In the genomic region with DNA sequence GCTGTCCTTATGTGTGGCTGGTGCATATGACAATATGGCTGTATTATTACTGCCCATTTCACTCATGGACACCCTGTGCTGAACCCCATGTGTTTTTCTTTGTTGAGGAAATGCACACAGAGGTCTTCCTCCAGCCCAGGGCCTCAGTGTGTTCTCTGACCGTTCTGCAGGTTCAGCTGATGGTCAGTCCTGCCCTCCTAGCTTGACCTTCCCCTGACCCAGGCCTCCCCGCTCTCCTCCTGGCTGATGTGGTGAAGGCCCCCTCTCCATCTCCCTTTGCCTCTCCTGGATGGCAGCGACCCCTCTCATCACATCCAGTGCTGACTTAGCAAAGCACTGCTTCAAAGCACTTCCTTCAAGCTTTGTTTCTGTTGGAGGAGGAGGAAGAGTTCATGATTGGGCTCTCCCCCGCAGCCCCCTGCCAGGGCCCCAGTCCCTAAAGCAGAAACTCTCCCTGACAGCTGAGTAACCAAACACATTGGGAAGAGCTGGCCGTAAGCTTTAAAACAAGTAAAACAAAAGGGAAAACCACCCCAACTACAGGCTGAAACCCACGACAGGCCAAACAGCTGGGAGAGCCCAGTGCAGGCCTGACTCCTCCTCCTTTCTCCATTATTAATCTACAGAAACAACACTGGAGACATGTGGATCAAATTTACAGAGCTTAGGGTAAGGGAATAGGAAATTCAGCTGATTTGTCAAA, we compare ENCODE assay signal across 14 cellular contexts.
DNase-seq lines count a peak whose midpoint lies in the region; ATAC-seq and TF ChIP-seq lines count a peak whose summit lies in the region.
"Had no signal": no experiment of that assay in that cellular context is flagged by ENCODE, and none has a peak within 500 bp of the region (broad histone marks: within the 10 kb centered on the region; RNA-seq: fewer than 3 reads in every experiment).

No MANE protein-coding gene starts in this region.

- H3K27ac ChIP-seq in mammary epithelial cell (ENCODE audit: insufficient read depth, low read depth, low read length): no peak overlapping the region
- no peak overlapping the region for H3K27ac ChIP-seq in mesendoderm (ENCODE audit: low read depth, low read length)
- no peak overlapping the region for H3K27ac ChIP-seq in naive thymus-derived CD4-positive, alpha-beta T cell (ENCODE audit: low read depth, low read length)
- H3K27ac ChIP-seq: WERI-Rb-1 had no signal

- peak overlapping the region; percentile 47 for H3K56ac ChIP-seq in mesendoderm (ENCODE audit: low read length)

- CTCF ChIA-PET in MCF 10A (lab: Yijun Ruan, JAX): interaction anchor here (0.6 to 1.1 kb wide), 4 partner anchors 39 to 210 kb away, joined by 3 read pairs; no protein-coding TSS in a partner anchor
- CTCF ChIA-PET in mammary epithelial cell (lab: Charles Lee; ENCODE audit: low non-redundant PET): interaction anchor here (0.6 kb wide), 1 partner anchor 457 kb away, joined by 5 read pairs; no protein-coding TSS in a partner anchor
- CTCF ChIA-PET in naive thymus-derived CD4-positive, alpha-beta T cell (lab: Charles Lee): interaction anchor here (0.7 kb wide), 1 partner anchor 32 kb away, joined by 3 read pairs; no protein-coding TSS in a partner anchor

- no peaks in the 10 kb centered on the region for H3K79me1 ChIP-seq in mesendoderm (ENCODE audit: low read length)

- H3K9ac ChIP-seq in mammary epithelial cell (ENCODE audit: insufficient read depth, low read length) (no peak overlapping the region), mesendoderm (ENCODE audit: low read length) (no peak overlapping the region)

- H3K4me3 Mint-ChIP-seq in MCF 10A (ENCODE audit: unreplicated experiment): no peak overlapping the region
- no peak overlapping the region for H3K4me3 Mint-ChIP-seq in activated T-helper 1 cell treated with anti-CD3 and anti-CD28 coated beads, Interleukin-12 subunit alpha, Interleukin-12 subunit beta, Interleukin-2, Interleukin-4 antibody, amounts not matched to agents 30 ng/mL and 10 ng/mL and 1 ng/mL, durations not matched to agents 14 hours and 24 hours and 36 hours
- H3K4me3 Mint-ChIP-seq in naive thymus-derived CD4-positive, alpha-beta T cell: no peak overlapping the region
- H3K4me3 Mint-ChIP-seq: activated naive CD8-positive, alpha-beta T cell had no signal

- dilution Hi-C loops in mammary epithelial cell (cut with HindIII; ENCODE audit: low sequenced_read_pairs): no loop called here

- H4K20me1 ChIP-seq in mammary epithelial cell (ENCODE audit: insufficient read depth, low read length): no peaks in the 10 kb centered on the region

- POLR2A ChIA-PET in MCF 10A (lab: Yijun Ruan, JAX): interaction anchor here (0.6 kb wide), 1 partner anchor 9 kb away, joined by 3 read pairs; no protein-coding TSS in a partner anchor
- POLR2A ChIA-PET in naive thymus-derived CD4-positive, alpha-beta T cell (lab: Charles Lee): no interaction called here

- H3K4ac ChIP-seq in mesendoderm (ENCODE audit: low read depth, low read length): no peak overlapping the region

- H3K27me3 ChIP-seq in mammary epithelial cell (ENCODE audit: insufficient read depth, low read length): no peaks in the 10 kb centered on the region
- no peaks in the 10 kb centered on the region for H3K27me3 ChIP-seq in mesendoderm (ENCODE audit: insufficient read depth, low read length, poor library complexity)
- no peaks in the 10 kb centered on the region for H3K27me3 ChIP-seq in naive thymus-derived CD4-positive, alpha-beta T cell (ENCODE audit: control insufficient read depth in 2 of 2, insufficient read depth in 2 of 2, low read length in 2 of 2)

- no peak overlapping the region for H2AK5ac ChIP-seq in mesendoderm (ENCODE audit: low read length)

- BruUV-seq in MCF 10A (replicated peaks; lab: Mats Ljungman, UMichigan) (no TSS peak), mammary epithelial cell (replicated peaks; lab: Mats Ljungman, UMichigan) (no TSS peak)

- H4K8ac ChIP-seq in mesendoderm (ENCODE audit: low read depth, low read length): no peak overlapping the region

- no peaks in the 10 kb centered on the region for H3K27me3 Mint-ChIP-seq in MCF 10A (ENCODE audit: insufficient read depth, unreplicated experiment)
- H3K27me3 Mint-ChIP-seq in activated T-helper 1 cell treated with anti-CD3 and anti-CD28 coated beads, Interleukin-12 subunit alpha, Interleukin-12 subunit beta, Interleukin-2, Interleukin-4 antibody, amounts not matched to agents 30 ng/mL and 10 ng/mL and 1 ng/mL, durations not matched to agents 14 hours and 24 hours and 36 hours (ENCODE audit: insufficient read depth): peaks cover 20% of the 10 kb centered on the region
- H3K27me3 Mint-ChIP-seq in naive thymus-derived CD4-positive, alpha-beta T cell: no peaks in the 10 kb centered on the region
- H3K27me3 Mint-ChIP-seq: activated naive CD8-positive, alpha-beta T cell had no signal

- H2BK15ac ChIP-seq in mesendoderm (replicated peaks; ENCODE audit: low read depth): no peak overlapping the region

- H3K27ac Mint-ChIP-seq in MCF 10A (ENCODE audit: low read depth, unreplicated experiment): peak overlapping the region; percentile 74
- H3K27ac Mint-ChIP-seq in activated T-helper 1 cell treated with anti-CD3 and anti-CD28 coated beads, Interleukin-12 subunit alpha, Interleukin-12 subunit beta, Interleukin-2, Interleukin-4 antibody, amounts not matched to agents 30 ng/mL and 10 ng/mL and 1 ng/mL, durations not matched to agents 14 hours and 24 hours and 36 hours: peak overlapping the region; percentile 44
- H3K27ac Mint-ChIP-seq in activated naive CD4-positive, alpha-beta T cell treated with anti-CD3 and anti-CD28 coated beads, Interleukin-2, amount 50 U/mL, for 72 hours: no peak overlapping the region
- H3K27ac Mint-ChIP-seq in naive thymus-derived CD4-positive, alpha-beta T cell: peak overlapping the region in 2 of 9 donors; percentile 16 to 36
- H3K27ac Mint-ChIP-seq: activated naive CD8-positive, alpha-beta T cell had no signal

- no peak for TF ChIP-seq CTCF in MCF 10A (IDR thresholded peaks at IDR 0.05; ENCODE audit: unreplicated experiment)
- no peak for TF ChIP-seq CTCF in mammary epithelial cell (conservative IDR thresholded peaks at IDR 0.05 in 1 of 2, IDR thresholded peaks at IDR 0.05 in 1 of 2; ENCODE audit: extremely low read depth in 1 of 2, insufficient read depth in 1 of 2, low read depth in 1 of 2, low read length in 2 of 2)

- no peaks in the 10 kb centered on the region for H3K79me2 ChIP-seq in mammary epithelial cell (ENCODE audit: insufficient read depth, low read length)
- H3K79me2 ChIP-seq in mesendoderm (ENCODE audit: control insufficient read depth, insufficient read depth, low read length): no peaks in the 10 kb centered on the region

- H2BK120ac ChIP-seq in mesendoderm (ENCODE audit: low read depth, low read length): no peak overlapping the region

- H3K4me1 Mint-ChIP-seq in MCF 10A (ENCODE audit: insufficient read depth, unreplicated experiment): peaks cover 16% of the 10 kb centered on the region
- H3K4me1 Mint-ChIP-seq in activated T-helper 1 cell treated with anti-CD3 and anti-CD28 coated beads, Interleukin-12 subunit alpha, Interleukin-12 subunit beta, Interleukin-2, Interleukin-4 antibody, amounts not matched to agents 30 ng/mL and 10 ng/mL and 1 ng/mL, durations not matched to agents 14 hours and 24 hours and 36 hours (ENCODE audit: low read depth): peaks cover 46% of the 10 kb centered on the region
- peaks cover 6 to 36% (median 16%) of the 10 kb centered on the region in 7 donors for H3K4me1 Mint-ChIP-seq in naive thymus-derived CD4-positive, alpha-beta T cell

- no peak overlapping the region for H3K23ac ChIP-seq in mesendoderm (ENCODE audit: low read length)

- H3K36me3 ChIP-seq in mammary epithelial cell (ENCODE audit: insufficient read depth, low read length) (no peaks in the 10 kb centered on the region), mesendoderm (ENCODE audit: control insufficient read depth, insufficient read depth, low read length) (no peaks in the 10 kb centered on the region)
- no peaks in the 10 kb centered on the region for H3K36me3 ChIP-seq in naive thymus-derived CD4-positive, alpha-beta T cell (ENCODE audit: control insufficient read depth in 2 of 3, insufficient read depth in 3 of 3, low read length in 3 of 3)
- H3K36me3 ChIP-seq: HAP-1 had no signal

- intact Hi-C loops in MCF 10A (cut with micrococcal nuclease): no loop called here
- intact Hi-C loops in mammary epithelial cell (cut with micrococcal nuclease): loop anchor here (5.0 kb wide), 1 partner anchor 56 kb away; no protein-coding TSS in a partner anchor
- intact Hi-C loops in activated T-helper 1 cell treated with anti-CD3 and anti-CD28 coated beads, Interleukin-12 subunit alpha, Interleukin-12 subunit beta, Interleukin-2, Interleukin-4 antibody, amounts not matched to agents 30 ng/mL and 10 ng/mL and 1 ng/mL, durations not matched to agents 14 hours and 24 hours and 36 hours (cut with micrococcal nuclease): no loop called here
- intact Hi-C loops in naive thymus-derived CD4-positive, alpha-beta T cell (cut with micrococcal nuclease): no loop called here

- no peak overlapping the region for H4K5ac ChIP-seq in mesendoderm (ENCODE audit: low read length)

- no peak overlapping the region for H3K4me3 ChIP-seq in mammary epithelial cell (replicated peaks in 1 of 3; ENCODE audit: insufficient read depth in 1 of 3, low read depth in 2 of 3, low read length in 3 of 3)
- H3K4me3 ChIP-seq in mesendoderm (ENCODE audit: low read length): no peak overlapping the region
- H3K4me3 ChIP-seq in naive thymus-derived CD4-positive, alpha-beta T cell (ENCODE audit: low read length): no peak overlapping the region
- H3K4me3 ChIP-seq: HAP-1 had no signal

- no peaks in the 10 kb centered on the region for H3K9me3 ChIP-seq in mammary epithelial cell (replicated peaks; ENCODE audit: insufficient read depth, low read length)
- no peaks in the 10 kb centered on the region for H3K9me3 ChIP-seq in naive thymus-derived CD4-positive, alpha-beta T cell (ENCODE audit: control insufficient read depth in 2 of 3, low read length in 3 of 3)
- H3K9me3 ChIP-seq: HAP-1 had no signal

- in situ Hi-C loops in mammary epithelial cell (cut with MboI; ENCODE audit: low sequenced_read_pairs in 2 of 2): no loop called here

- no peak for ATAC-seq in activated naive CD4-positive, alpha-beta T cell treated with anti-CD3 and anti-CD28 coated beads, Interleukin-2, amount 50 U/mL, for 72 hours
- ATAC-seq in naive thymus-derived CD4-positive, alpha-beta T cell: no peak
- ATAC-seq: esophagus mucosa, left ventricle myocardium superior had no signal

- H3K36me3 Mint-ChIP-seq in MCF 10A (ENCODE audit: insufficient read depth, unreplicated experiment): no peaks in the 10 kb centered on the region
- H3K36me3 Mint-ChIP-seq in activated T-helper 1 cell treated with anti-CD3 and anti-CD28 coated beads, Interleukin-12 subunit alpha, Interleukin-12 subunit beta, Interleukin-2, Interleukin-4 antibody, amounts not matched to agents 30 ng/mL and 10 ng/mL and 1 ng/mL, durations not matched to agents 14 hours and 24 hours and 36 hours (ENCODE audit: low read depth): peaks cover 12% of the 10 kb centered on the region
- no peaks in the 10 kb centered on the region for H3K36me3 Mint-ChIP-seq in activated naive CD4-positive, alpha-beta T cell treated with anti-CD3 and anti-CD28 coated beads, Interleukin-2, amount 50 U/mL, for 72 hours
- H3K36me3 Mint-ChIP-seq in naive thymus-derived CD4-positive, alpha-beta T cell: peaks cover 0 to 3% (median 0%) of the 10 kb centered on the region in 5 donors
- H3K36me3 Mint-ChIP-seq: activated naive CD8-positive, alpha-beta T cell had no signal

- no peak overlapping the region for H2AFZ ChIP-seq in mammary epithelial cell (ENCODE audit: low read depth, low read length)

- no peaks in the 10 kb centered on the region for H3K9me3 Mint-ChIP-seq in MCF 10A (ENCODE audit: unreplicated experiment)
- no peaks in the 10 kb centered on the region for H3K9me3 Mint-ChIP-seq in activated T-helper 1 cell treated with anti-CD3 and anti-CD28 coated beads, Interleukin-12 subunit alpha, Interleukin-12 subunit beta, Interleukin-2, Interleukin-4 antibody, amounts not matched to agents 30 ng/mL and 10 ng/mL and 1 ng/mL, durations not matched to agents 14 hours and 24 hours and 36 hours
- no peaks in the 10 kb centered on the region for H3K9me3 Mint-ChIP-seq in activated naive CD4-positive, alpha-beta T cell treated with anti-CD3 and anti-CD28 coated beads, Interleukin-2, amount 50 U/mL, for 72 hours
- no peaks in the 10 kb centered on the region for H3K9me3 Mint-ChIP-seq in naive thymus-derived CD4-positive, alpha-beta T cell

- DNase-seq in MCF 10A (ENCODE audit: unreplicated experiment): no peak
- no peak for DNase-seq in mammary epithelial cell
- DNase-seq in activated T-helper 1 cell treated with anti-CD3 and anti-CD28 coated beads, Interleukin-12 subunit alpha, Interleukin-12 subunit beta, Interleukin-2, Interleukin-4 antibody, amounts not matched to agents 30 ng/mL and 10 ng/mL and 1 ng/mL, durations not matched to agents 14 hours and 24 hours and 36 hours (ENCODE audit: low spot score): no peak
- DNase-seq in mesendoderm: no peak
- no peak for DNase-seq in activated naive CD4-positive, alpha-beta T cell treated with anti-CD3 and anti-CD28 coated beads, Interleukin-2, amount 50 U/mL, for 72 hours (ENCODE audit: low spot score in 2 of 2)
- DNase-seq in activated gamma-delta T cell treated with Interleukin-2 at 50 U/mL for 16 hours: no peak
- no peak for DNase-seq in naive thymus-derived CD4-positive, alpha-beta T cell
- DNase-seq in medulla oblongata (ENCODE audit: extremely low spot score): no peak
- DNase-seq: hypothalamus, left ventricle myocardium superior, WERI-Rb-1 had no signal

- no peak overlapping the region for H2BK5ac ChIP-seq in mesendoderm (ENCODE audit: low read length)

- H3K4me1 ChIP-seq in mammary epithelial cell (ENCODE audit: insufficient read depth, low read length): peaks cover 19% of the 10 kb centered on the region
- H3K4me1 ChIP-seq in mesendoderm (ENCODE audit: control insufficient read depth, low read depth, low read length): no peaks in the 10 kb centered on the region
- H3K4me1 ChIP-seq in naive thymus-derived CD4-positive, alpha-beta T cell (ENCODE audit: control insufficient read depth in 2 of 2, insufficient read depth in 2 of 2, low read length in 2 of 2): peaks cover 0 to 8% of the 10 kb centered on the region in 2 donors
- H3K4me1 ChIP-seq: HAP-1 had no signal

- WGBS in mammary epithelial cell (ENCODE audit: low coverage, missing lambda C conversion rate): 89% methylated on average over 5 of the region's 6 CpGs
- WGBS in mesendoderm (ENCODE audit: extremely low coverage, insufficient coverage, low lambda C conversion rate): no CpG with 5 or more reads among the region's 6 CpGs

- no peak overlapping the region for H3K18ac ChIP-seq in mesendoderm (ENCODE audit: low read length)

- H3K4me2 ChIP-seq in mammary epithelial cell (ENCODE audit: insufficient read depth, low read depth, low read length): no peak overlapping the region
- H3K4me2 ChIP-seq in mesendoderm (ENCODE audit: low read length): no peak overlapping the region

Comparison
In these comparisons a context has a peak if more than half of its experiments do, and no peak if none do; other contexts are left out.
1. H3K27ac Mint-ChIP-seq: peak in MCF 10A (single experiment) and activated T-helper 1 cell treated with anti-CD3 and anti-CD28 coated beads, Interleukin-12 subunit alpha, Interleukin-12 subunit beta, Interleukin-2, Interleukin-4 antibody, amounts not matched to agents 30 ng/mL and 10 ng/mL and 1 ng/mL, durations not matched to agents 14 hours and 24 hours and 36 hours (single experiment); none in activated naive CD4-positive, alpha-beta T cell treated with anti-CD3 and anti-CD28 coated beads, Interleukin-2, amount 50 U/mL, for 72 hours (0 of 2).